In the genomic region with DNA sequence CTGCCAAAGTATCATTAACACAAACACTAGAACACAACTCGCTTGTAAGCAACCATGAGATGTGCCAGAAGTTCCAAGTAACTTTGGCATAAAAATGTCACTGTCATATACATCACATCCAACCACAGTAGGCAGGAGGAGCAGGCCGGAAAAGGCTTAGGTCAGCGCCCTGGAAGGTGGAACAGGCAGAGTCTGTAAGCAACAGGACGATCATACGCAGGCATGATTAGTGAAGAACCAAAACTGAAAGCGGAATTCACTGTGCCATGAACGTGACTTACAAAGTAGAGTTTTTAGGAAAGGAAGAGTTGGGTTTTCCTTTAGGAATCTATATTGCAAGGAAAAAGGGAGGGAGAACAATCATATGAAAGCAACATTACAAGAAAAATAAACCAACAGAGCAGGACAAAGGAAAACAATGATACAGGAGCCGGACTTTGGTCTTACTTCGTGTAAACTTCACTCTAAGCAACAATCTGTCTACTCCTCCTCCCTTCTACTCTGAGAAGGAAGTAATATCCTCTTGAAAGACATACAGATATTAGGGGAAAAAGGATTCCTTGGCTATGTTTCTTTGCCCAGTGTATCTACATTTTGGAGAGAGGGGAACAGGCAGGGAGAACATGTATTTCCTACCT, we compare ENCODE assay signal across 9 cellular contexts. TPM values are rescaled to one million over a fixed set of nuclear protein-coding genes. Genes with fewer than 3 reads are reported as not detected.
A peak's percentile ranks its signal among the peaks of the same experiment; 100 is the strongest.
DNase-seq lines count a peak whose midpoint lies in the region; ATAC-seq and FAIRE-seq lines count a peak whose summit lies in the region.
"Had no signal": no experiment of that assay in that cellular context is flagged by ENCODE, and none has a peak within 500 bp of the region (broad histone marks: within the 10 kb centered on the region; RNA-seq: fewer than 3 reads in every experiment).

No MANE protein-coding gene starts in this region.

- no peaks in the 10 kb centered on the region for H3K9me3 ChIP-seq in skeletal muscle satellite cell (replicated peaks; ENCODE audit: low read length)

- H3K4me1 ChIP-seq in skeletal muscle satellite cell (ENCODE audit: control insufficient read depth, insufficient read depth, low read length) = no peaks in the 10 kb centered on the region

- no peak for ATAC-seq in HG03521 (IDR thresholded peaks at IDR 0.05; ENCODE audit: unreplicated experiment)
- ATAC-seq in HG03457 (IDR thresholded peaks at IDR 0.05; ENCODE audit: unreplicated experiment) = no peak

- H3K9ac ChIP-seq in skeletal muscle satellite cell (ENCODE audit: low read depth, low read length) = peak overlapping the region; percentile 5

- FAIRE-seq in islet of Langerhans (lab: Jason Lieb, UNC) = peak; percentile 30

- no peaks in the 10 kb centered on the region for H3K27me3 ChIP-seq in skeletal muscle satellite cell (ENCODE audit: control insufficient read depth, insufficient read depth, low read length)

- intact Hi-C loops in posterior cingulate gyrus (cut with DNase I) = no loop called here

- H3K4me3 ChIP-seq in skeletal muscle satellite cell (ENCODE audit: low read length) = no peak overlapping the region

- peak overlapping the region; percentile 49 for H3K4me2 ChIP-seq in skeletal muscle satellite cell (ENCODE audit: low read length)

- H3K36me3 ChIP-seq in skeletal muscle satellite cell (ENCODE audit: insufficient read depth, low read length) = peaks cover 67% of the 10 kb centered on the region

- DNase-seq in HCEC 1CT (peak; percentile 30), amniotic epithelial cell (ENCODE audit: low read depth) (peak; percentile 43), DMS 273 (lab: John Stamatoyannopoulos, UW; ENCODE audit: unreplicated experiment) (no peak), posterior cingulate gyrus (no peak)
- DNase-seq: Karpas-422 had no signal

RNA-seq across cellular contexts. Expression of a gene that starts 52.2 kb away (rescaled TPM):
- 623 and 650 TPM in 2 replicates for total RNA-seq in skeletal muscle satellite cell (2012; rRNA removed)

Comparison
In these comparisons a context has a peak if more than half of its experiments do, and no peak if none do; other contexts are left out.
1. DNase-seq: peak in HCEC 1CT (single experiment) and amniotic epithelial cell (single experiment); none in DMS 273 (single experiment) and posterior cingulate gyrus (0 of 10).